ENCODE assay signal across 8 cellular contexts in genomic region chr9:4741365-4742031, GRCh38. TPM values are rescaled to one million over a fixed set of nuclear protein-coding genes. Genes with fewer than 3 reads are reported as not detected.
A peak's percentile ranks its signal among the peaks of the same experiment; 100 is the strongest.
DNase-seq lines count a peak whose midpoint lies in the region; ATAC-seq, FAIRE-seq and TF ChIP-seq lines count a peak whose summit lies in the region.

No MANE protein-coding gene starts in this region.

- no peaks in the 10 kb centered on the region for H3K36me3 ChIP-seq in HCT116 (ENCODE audit: control insufficient read depth in 1 of 2, insufficient read depth in 2 of 2, low read length in 2 of 2)
- H3K36me3 ChIP-seq in SK-N-SH (replicated peaks in 1 of 2; ENCODE audit: control insufficient read depth in 1 of 2, insufficient read depth in 2 of 2, low read length in 1 of 2) = peaks cover 0 to 7% of the 10 kb centered on the region in 2 experiments
- no peaks in the 10 kb centered on the region for H3K36me3 ChIP-seq in HepG2 (replicated peaks in 1 of 2; ENCODE audit: control insufficient read depth in 1 of 2, insufficient read depth in 2 of 2, low read length in 2 of 2)

- DNase-seq in ELF-1 (ENCODE audit: low read depth, low spot score) (peak; percentile 19), HCT116 (ENCODE audit: low read depth, low spot score) (no peak), SK-N-SH (no peak), coronary artery (ENCODE audit: low spot score) (peak; percentile 77), HepG2 (ENCODE audit: low spot score) (peak; percentile 37), NCI-H2029 treated with DMSO at 0.1 percent for 48 hours (lab: John Stamatoyannopoulos, UW) (no peak)
- peak in 1 of 2 donors; percentile 21 for DNase-seq in stimulated activated naive CD8-positive, alpha-beta T cell treated with anti-CD3 and anti-CD28 coated beads, Interleukin-15, amount 100 ng/mL, for 72 hours

- peak overlapping the region; percentile 76 to 92 for H3K4me3 Mint-ChIP-seq in stimulated activated naive CD8-positive, alpha-beta T cell treated with anti-CD3 and anti-CD28 coated beads, Interleukin-15, amount 100 ng/mL, for 72 hours

- no peaks in the 10 kb centered on the region for H4K20me1 ChIP-seq in HCT116 (ENCODE audit: insufficient read depth)
- H4K20me1 ChIP-seq in SK-N-SH (ENCODE audit: insufficient read depth) = peaks cover 3% of the 10 kb centered on the region; the same call in 1 of the 2 replicates
- H4K20me1 ChIP-seq in HepG2 (ENCODE audit: insufficient read depth, low read length) = peaks cover 26% of the 10 kb centered on the region

- peak; percentile 21 for ATAC-seq in HCT116
- peak; percentile 17 for ATAC-seq in HepG2
- ATAC-seq in stimulated activated naive CD8-positive, alpha-beta T cell treated with anti-CD3 and anti-CD28 coated beads, Interleukin-15, amount 100 ng/mL, for 72 hours = peak; percentile 20
- no peak for ATAC-seq in GM18517 (IDR thresholded peaks at IDR 0.05; ENCODE audit: unreplicated experiment)

- H3K4me1 Mint-ChIP-seq in stimulated activated naive CD8-positive, alpha-beta T cell treated with anti-CD3 and anti-CD28 coated beads, Interleukin-15, amount 100 ng/mL, for 72 hours = peaks cover 38% of the 10 kb centered on the region

- TF ChIP-seq EP300 in SK-N-SH (IDR thresholded peaks at IDR 0.05; ENCODE audit: borderline replicate concordance in 1 of 2, low read depth in 1 of 2, low read length in 1 of 2) (no peak), HepG2 (IDR thresholded peaks at IDR 0.05; ENCODE audit: low read depth in 2 of 2, low read length in 2 of 2) (no peak), HepG2 (CRISPR knock-in tag; IDR thresholded peaks at IDR 0.05; ENCODE audit: borderline replicate concordance) (no peak)

- H3K4me3 ChIP-seq in HCT116 (replicated peaks in 1 of 2; ENCODE audit: low read depth in 1 of 2, low read length in 2 of 2) (peak overlapping the region; percentile 65 to 91), SK-N-SH (ENCODE audit: low read depth in 2 of 2, low read length in 1 of 2) (peak overlapping the region; percentile 73 to 92), coronary artery (peak overlapping the region; percentile 88), HepG2 (replicated peaks in 1 of 3; ENCODE audit: insufficient read depth in 1 of 3, low read depth in 2 of 3, low read length in 3 of 3) (peak overlapping the region; percentile 93 to 98 (median 96))

- peak overlapping the region; percentile 92 for H3K4me2 ChIP-seq in HCT116 (ENCODE audit: low read length)
- peak overlapping the region; percentile 94 for H3K4me2 ChIP-seq in SK-N-SH
- H3K4me2 ChIP-seq in HepG2 (ENCODE audit: low read depth, low read length) = peak overlapping the region; percentile 73

- H3K79me2 ChIP-seq in HCT116 (ENCODE audit: insufficient read depth, low read length) = peaks cover 42% of the 10 kb centered on the region
- peaks cover 40% of the 10 kb centered on the region for H3K79me2 ChIP-seq in SK-N-SH (ENCODE audit: insufficient read depth)
- peaks cover 39% of the 10 kb centered on the region for H3K79me2 ChIP-seq in HepG2 (ENCODE audit: insufficient read depth, low read length)

- POLR2A ChIA-PET in HCT116 (lab: Charles Lee) = interaction anchor here (0.6 to 1.3 kb wide), 3 partner anchors 62 to 74 kb away, joined by 3 to 5 read pairs (median 4); partner anchors contain the start of gene CDC37L1
- POLR2A ChIA-PET in SK-N-SH (lab: Yijun Ruan, JAX) = interaction anchor here (0.8 to 2.1 kb wide), 4 partner anchors 11 to 75 kb away, joined by 3 to 8 read pairs (median 4); partner anchors contain the start of genes RCL1 and SPATA6L
- POLR2A ChIA-PET in HepG2 (lab: Yijun Ruan, JAX) = interaction anchor here (0.9 to 3.8 kb wide), 18 partner anchors 9 to 1215 kb away, joined by 3 to 33 read pairs (median 10); partner anchors contain the start of genes CDC37L1, JAK2, PLPP6 and RCL1

- H3K9me3 Mint-ChIP-seq in stimulated activated naive CD8-positive, alpha-beta T cell treated with anti-CD3 and anti-CD28 coated beads, Interleukin-15, amount 100 ng/mL, for 72 hours = peaks cover 5 to 7% of the 10 kb centered on the region in 2 donors

- intact Hi-C loops in HCT116 (cut with micrococcal nuclease) (no loop called here), HepG2 (cut with micrococcal nuclease; ENCODE audit: unreplicated experiment) (loop anchor here (5.0 kb wide), 1 partner anchor 34 kb away; no protein-coding TSS in a partner anchor)

- RAD21 ChIA-PET in HCT116 (lab: Charles Lee; ENCODE audit: low non-redundant PET in 1 of 2, low total read pairs in 2 of 2, uncharacterized antibody in 2 of 2, unreplicated experiment in 2 of 2) = interaction anchor here in 1 of 2 experiments (0.7 kb wide), 1 partner anchor 12 kb away, joined by 4 read pairs; no protein-coding TSS in a partner anchor

- H3F3A ChIP-seq in SK-N-SH (replicated peaks; ENCODE audit: insufficient read depth) = peaks cover 17% of the 10 kb centered on the region

- no peaks in the 10 kb centered on the region for H3K27me3 ChIP-seq in HCT116 (ENCODE audit: insufficient read depth, low read length)
- H3K27me3 ChIP-seq in SK-N-SH (ENCODE audit: insufficient read depth) = no peaks in the 10 kb centered on the region
- no peaks in the 10 kb centered on the region for H3K27me3 ChIP-seq in HepG2 (ENCODE audit: control insufficient read depth in 1 of 2, insufficient read depth in 2 of 2, low read length in 2 of 2)

- in situ Hi-C loops in HepG2 (cut with HindIII; ENCODE audit: extremely low pct_ligation_motif_present, low pct_unique_long_range_greater_than_20kb) = no loop called here

- FAIRE-seq in HepG2 (lab: Jason Lieb, UNC) = peak; percentile 40

- H3K27me3 Mint-ChIP-seq in stimulated activated naive CD8-positive, alpha-beta T cell treated with anti-CD3 and anti-CD28 coated beads, Interleukin-15, amount 100 ng/mL, for 72 hours = no peaks in the 10 kb centered on the region

- H3K4me1 ChIP-seq in HCT116 (ENCODE audit: control insufficient read depth in 1 of 2, insufficient read depth in 2 of 2, low read length in 2 of 2) (peaks cover 27 to 45% of the 10 kb centered on the region in 2 experiments), SK-N-SH (ENCODE audit: control insufficient read depth in 1 of 2, insufficient read depth in 2 of 2, low read depth in 1 of 2, low read length in 1 of 2) (peaks cover 5 to 13% of the 10 kb centered on the region in 2 experiments; a peak in 2 of 4 replicates), HepG2 (ENCODE audit: insufficient read depth, low read length) (peaks cover 37% of the 10 kb centered on the region)

- TF ChIP-seq POLR2A in HCT116 (IDR thresholded peaks at IDR 0.05; ENCODE audit: borderline replicate concordance, extremely low read depth, insufficient read depth, insufficient read length) (peak; percentile 36), HepG2 (IDR thresholded peaks at IDR 0.05; ENCODE audit: insufficient read depth in 1 of 2, low read depth in 2 of 2, low read length in 2 of 2) (peak in 1 of 2 experiments; percentile 60; a peak in 2 of 4 replicates)

- TF ChIP-seq CTCF in HCT116 (IDR thresholded peaks at IDR 0.05 in 2 of 3, conservative IDR thresholded peaks at IDR 0.05 in 1 of 3; ENCODE audit: borderline replicate concordance in 1 of 3, insufficient read depth in 1 of 3, low read depth in 2 of 3, low read length in 2 of 3) (no peak), SK-N-SH (IDR thresholded peaks at IDR 0.05) (no peak), coronary artery (IDR thresholded peaks at IDR 0.05) (no peak), HepG2 (CRISPR knock-in tag; IDR thresholded peaks at IDR 0.05) (peak; percentile 51)

- CTCF ChIA-PET in HCT116 (lab: Charles Lee) = interaction anchor here (1.1 to 2.1 kb wide), 2 partner anchors 8 to 11 kb away, joined by 5 read pairs; no protein-coding TSS in a partner anchor
- CTCF ChIA-PET in SK-N-SH (lab: Yijun Ruan, JAX) = interaction anchor here (1.0 to 2.6 kb wide), 12 partner anchors 8 to 859 kb away, joined by 3 to 12 read pairs (median 4); partner anchors contain the start of genes PLPP6 and SPATA6L
- CTCF ChIA-PET in HepG2 (lab: Yijun Ruan, JAX; ENCODE audit: low intra/inter-chr PET ratio, low total read pairs) = interaction anchor here (1.1 kb wide), 1 partner anchor 9 kb away, joined by 3 read pairs; no protein-coding TSS in a partner anchor

- no TSS peak for BruUV-seq in HCT116 (replicated peaks; lab: Mats Ljungman, UMichigan)
- BruUV-seq in HepG2 (replicated peaks; lab: Mats Ljungman, UMichigan) = no TSS peak

- TF ChIP-seq RAD21 in HCT116 (IDR thresholded peaks at IDR 0.05; ENCODE audit: low read depth) (no peak), SK-N-SH (IDR thresholded peaks at IDR 0.05; ENCODE audit: low read length) (no peak), HepG2 (CRISPR knock-in tag; IDR thresholded peaks at IDR 0.05) (no peak)

- WGBS in SK-N-SH (ENCODE audit: low lambda C conversion rate) = 19% methylated on average over 20 of the region's 52 CpGs
- 2% methylated on average over 29 of the region's 52 CpGs for WGBS in HepG2 (ENCODE audit: low lambda C conversion rate)

- H3K27ac ChIP-seq in HCT116 (ENCODE audit: low read depth, low read length) (peak overlapping the region; percentile 84), SK-N-SH (ENCODE audit: low read depth in 2 of 2, low read length in 1 of 2) (peak overlapping the region; percentile 16 to 21; a peak in 3 of 4 replicates), coronary artery (peak overlapping the region; percentile 91 to 97), HepG2 (ENCODE audit: extremely low read length, insufficient read depth, low read length) (peak overlapping the region; percentile 100)

- H3K9ac ChIP-seq in HCT116 (ENCODE audit: low read length) (peak overlapping the region; percentile 86), SK-N-SH (peak overlapping the region; percentile 85), HepG2 (ENCODE audit: insufficient read depth, low read depth, low read length) (peak overlapping the region; percentile 85)

- H3K9me3 ChIP-seq in HCT116 (ENCODE audit: control insufficient read depth in 1 of 2, insufficient read depth in 1 of 2, low read depth in 1 of 2, low read length in 2 of 2) = no peaks in the 10 kb centered on the region
- no peaks in the 10 kb centered on the region for H3K9me3 ChIP-seq in SK-N-SH
- H3K9me3 ChIP-seq in HepG2 (ENCODE audit: low read length) = no peaks in the 10 kb centered on the region

- H3K9me2 ChIP-seq in HCT116 (ENCODE audit: insufficient read depth) = no peaks in the 10 kb centered on the region
- no peaks in the 10 kb centered on the region for H3K9me2 ChIP-seq in SK-N-SH

- H2AFZ ChIP-seq in HCT116 (ENCODE audit: low read depth, low read length, poor library complexity, severe bottlenecking) = no peak overlapping the region
- peak overlapping the region; percentile 92 for H2AFZ ChIP-seq in SK-N-SH (ENCODE audit: low read depth)
- H2AFZ ChIP-seq in HepG2 (ENCODE audit: low read length) = no peak overlapping the region

- H3K27ac Mint-ChIP-seq in stimulated activated naive CD8-positive, alpha-beta T cell treated with anti-CD3 and anti-CD28 coated beads, Interleukin-15, amount 100 ng/mL, for 72 hours = peak overlapping the region; percentile 68 to 94

RNA-seq across cellular contexts. Expression of gene AK3, which starts 0.5 kb away (rescaled TPM):
- 43.0 TPM for total RNA-seq in HCT116 (2021; ENCODE audit: unreplicated experiment)
- 22.0 and 22.3 TPM in 2 replicates for polyA plus RNA-seq in HCT116 (2012)
- 20.6 and 30.8 TPM in 2 replicates for polyA plus RNA-seq in SK-N-SH (2012; rRNA removed)
- 33.5 and 41.1 TPM in 2 replicates for polyA plus RNA-seq in SK-N-SH (2012; cell fraction: cytosol; rRNA removed)
- polyA plus RNA-seq in SK-N-SH (2012; cell fraction: nucleus; rRNA removed) = 13.6 and 32.3 TPM in 2 replicates
- 109 and 153 TPM in 2 replicates for total RNA-seq in HepG2 (2016; rRNA removed; fragmentation: Illumina TruSeq; extraction: Trizol)
- total RNA-seq in HepG2 (2016; cell fraction: cytosol; rRNA removed; fragmentation: Illumina TruSeq; extraction: Trizol; ENCODE audit: low read depth) = 16.7 and 23.9 TPM in 2 replicates
- total RNA-seq in HepG2 (2016; cell fraction: insoluble cytoplasmic fraction; rRNA removed; fragmentation: Illumina TruSeq; extraction: Trizol) = 110 and 144 TPM in 2 replicates
- 101 and 104 TPM in 2 replicates for total RNA-seq in HepG2 (2016; cell fraction: membrane; rRNA removed; fragmentation: Illumina TruSeq; extraction: Trizol)
- 61.8 and 62.9 TPM in 2 replicates for total RNA-seq in HepG2 (2016; cell fraction: nucleus; rRNA removed; fragmentation: Illumina TruSeq; extraction: Trizol)
- 65.1 and 76.8 TPM in 2 replicates for polyA plus RNA-seq in HepG2 (2011; rRNA removed)
- polyA plus RNA-seq in HepG2 (2011; cell fraction: cytosol; rRNA removed) = 36.3 and 48.4 TPM in 2 replicates
- polyA plus RNA-seq in HepG2 (2011; cell fraction: nucleus; rRNA removed) = 25.4 and 34.0 TPM in 2 replicates
- polyA plus RNA-seq in HepG2 (2012) = 69.0 and 81.6 TPM in 2 replicates
- 22.4 and 31.8 TPM in 2 replicates for polyA plus RNA-seq in HepG2 (2016; cell fraction: cytosol; fragmentation: Illumina TruSeq; extraction: Trizol; ENCODE audit: low read depth)
- polyA plus RNA-seq in HepG2 (2016; cell fraction: insoluble cytoplasmic fraction; fragmentation: Illumina TruSeq; extraction: Trizol; ENCODE audit: low read depth) = 189 TPM in 2 replicates
- 89.4 and 100 TPM in 2 replicates for polyA plus RNA-seq in HepG2 (2016; cell fraction: membrane; fragmentation: Illumina TruSeq; extraction: Trizol; ENCODE audit: low read depth)
- polyA plus RNA-seq in HepG2 (2016; cell fraction: nucleus; fragmentation: Illumina TruSeq; extraction: Trizol; ENCODE audit: insufficient read depth, low read depth) = 119 and 121 TPM in 2 replicates
- 14.9 and 54.2 TPM in 2 replicates for polyA minus RNA-seq in HepG2 (2011; rRNA and poly(A)+ RNA removed; ENCODE audit: low replicate concordance)
- polyA minus RNA-seq in HepG2 (2011; cell fraction: cytosol; rRNA and poly(A)+ RNA removed) = 85.6 and 86.5 TPM in 2 replicates
- 61.7 and 75.2 TPM in 2 replicates for polyA minus RNA-seq in HepG2 (2011; cell fraction: nucleus; rRNA and poly(A)+ RNA removed)

RNA-seq across cellular contexts. Expression of gene RCL1, which starts 51.2 kb away (rescaled TPM):
- 29.9 TPM for total RNA-seq in HCT116 (2021; ENCODE audit: unreplicated experiment)
- 13.5 and 18.4 TPM in 2 replicates for polyA plus RNA-seq in HCT116 (2012)
- 18.4 and 18.6 TPM in 2 replicates for polyA plus RNA-seq in SK-N-SH (2012; rRNA removed)
- 16.3 and 17.0 TPM in 2 replicates for polyA plus RNA-seq in SK-N-SH (2012; cell fraction: cytosol; rRNA removed)
- polyA plus RNA-seq in SK-N-SH (2012; cell fraction: nucleus; rRNA removed) = 18.0 and 22.4 TPM in 2 replicates
- 31.6 and 33.9 TPM in 2 replicates for total RNA-seq in HepG2 (2016; rRNA removed; fragmentation: Illumina TruSeq; extraction: Trizol)
- total RNA-seq in HepG2 (2016; cell fraction: cytosol; rRNA removed; fragmentation: Illumina TruSeq; extraction: Trizol; ENCODE audit: low read depth) = 47.2 and 49.8 TPM in 2 replicates
- 32.4 and 35.1 TPM in 2 replicates for total RNA-seq in HepG2 (2016; cell fraction: insoluble cytoplasmic fraction; rRNA removed; fragmentation: Illumina TruSeq; extraction: Trizol)
- 31.7 and 32.8 TPM in 2 replicates for total RNA-seq in HepG2 (2016; cell fraction: membrane; rRNA removed; fragmentation: Illumina TruSeq; extraction: Trizol)
- total RNA-seq in HepG2 (2016; cell fraction: nucleus; rRNA removed; fragmentation: Illumina TruSeq; extraction: Trizol) = 28.3 and 32.7 TPM in 2 replicates
- 22.3 and 25.9 TPM in 2 replicates for polyA plus RNA-seq in HepG2 (2011; rRNA removed)
- polyA plus RNA-seq in HepG2 (2011; cell fraction: cytosol; rRNA removed) = 16.4 and 27.5 TPM in 2 replicates
- polyA plus RNA-seq in HepG2 (2011; cell fraction: nucleus; rRNA removed) = 21.0 and 22.1 TPM in 2 replicates
- polyA plus RNA-seq in HepG2 (2012) = 18.3 and 18.7 TPM in 2 replicates
- 3.6 and 6.7 TPM in 2 replicates for polyA plus RNA-seq in HepG2 (2016; cell fraction: cytosol; fragmentation: Illumina TruSeq; extraction: Trizol; ENCODE audit: low read depth)
- 32.9 and 39.4 TPM in 2 replicates for polyA plus RNA-seq in HepG2 (2016; cell fraction: insoluble cytoplasmic fraction; fragmentation: Illumina TruSeq; extraction: Trizol; ENCODE audit: low read depth)
- 8.3 and 8.4 TPM in 2 replicates for polyA plus RNA-seq in HepG2 (2016; cell fraction: membrane; fragmentation: Illumina TruSeq; extraction: Trizol; ENCODE audit: low read depth)
- 33.7 and 36.4 TPM in 2 replicates for polyA plus RNA-seq in HepG2 (2016; cell fraction: nucleus; fragmentation: Illumina TruSeq; extraction: Trizol; ENCODE audit: insufficient read depth, low read depth)
- 32.3 and 35.4 TPM in 2 replicates for polyA minus RNA-seq in HepG2 (2011; rRNA and poly(A)+ RNA removed; ENCODE audit: low replicate concordance)
- 11.1 and 16.9 TPM in 2 replicates for polyA minus RNA-seq in HepG2 (2011; cell fraction: cytosol; rRNA and poly(A)+ RNA removed)
- polyA minus RNA-seq in HepG2 (2011; cell fraction: nucleus; rRNA and poly(A)+ RNA removed) = 66.7 and 69.2 TPM in 2 replicates

Comparison
In these comparisons a context has a peak if more than half of its experiments do, and no peak if none do; other contexts are left out.
1. DNase-seq: peak in ELF-1 (single experiment), coronary artery (single experiment) and HepG2 (single experiment); none in HCT116 (single experiment), SK-N-SH (single experiment) and NCI-H2029 treated with DMSO at 0.1 percent for 48 hours (single experiment).
2. H3K27ac ChIP-seq: peak in every context shown above with its lines; median percentile 100 in HepG2; 94 in coronary artery; 84 in HCT116; 18 in SK-N-SH.
3. Peak in every context shown above with its lines, with median percentiles within 50 percentile points of each other: H3K4me2 ChIP-seq, H3K4me3 ChIP-seq and H3K9ac ChIP-seq.